In the genomic region with DNA sequence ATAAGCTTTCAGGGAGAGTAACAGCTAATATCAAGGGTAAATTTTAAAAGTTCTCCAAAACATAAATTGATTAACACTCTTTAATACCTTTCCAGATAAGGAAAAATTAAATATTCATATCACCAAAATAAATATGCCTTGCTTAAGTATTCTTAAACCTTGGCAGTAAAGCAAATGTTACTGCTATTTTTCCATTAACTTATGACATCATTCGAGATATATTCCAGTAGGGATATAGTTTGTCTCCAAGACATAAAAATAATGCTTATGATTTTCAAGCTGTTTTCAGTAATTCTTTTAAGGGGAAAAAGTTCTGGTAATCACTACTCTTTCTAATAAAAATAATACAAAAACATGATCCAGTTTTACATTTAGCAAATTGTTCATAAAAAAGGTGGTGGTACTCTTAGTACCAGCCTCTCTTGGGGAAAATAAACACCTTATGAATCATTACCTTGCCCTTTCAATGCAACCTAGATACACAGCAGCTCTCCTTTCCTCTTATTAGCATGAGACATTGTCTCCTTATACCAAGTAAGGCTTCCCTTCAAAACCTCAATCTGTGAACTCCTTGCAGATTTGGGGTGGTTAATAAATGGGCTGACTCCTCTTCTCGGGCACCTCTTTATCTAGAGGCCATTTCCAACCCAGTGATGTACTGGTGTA, we compare ENCODE assay signal across 2 cellular contexts.
TF ChIP-seq lines count a peak whose summit lies in the region.

No MANE protein-coding gene starts in this region.

TF ChIP-seq in A549, 52 proteins besides CTCF, POLR2A, EP300 and RAD21 (continued from another document):
- TF ChIP-seq, protein P1, sequence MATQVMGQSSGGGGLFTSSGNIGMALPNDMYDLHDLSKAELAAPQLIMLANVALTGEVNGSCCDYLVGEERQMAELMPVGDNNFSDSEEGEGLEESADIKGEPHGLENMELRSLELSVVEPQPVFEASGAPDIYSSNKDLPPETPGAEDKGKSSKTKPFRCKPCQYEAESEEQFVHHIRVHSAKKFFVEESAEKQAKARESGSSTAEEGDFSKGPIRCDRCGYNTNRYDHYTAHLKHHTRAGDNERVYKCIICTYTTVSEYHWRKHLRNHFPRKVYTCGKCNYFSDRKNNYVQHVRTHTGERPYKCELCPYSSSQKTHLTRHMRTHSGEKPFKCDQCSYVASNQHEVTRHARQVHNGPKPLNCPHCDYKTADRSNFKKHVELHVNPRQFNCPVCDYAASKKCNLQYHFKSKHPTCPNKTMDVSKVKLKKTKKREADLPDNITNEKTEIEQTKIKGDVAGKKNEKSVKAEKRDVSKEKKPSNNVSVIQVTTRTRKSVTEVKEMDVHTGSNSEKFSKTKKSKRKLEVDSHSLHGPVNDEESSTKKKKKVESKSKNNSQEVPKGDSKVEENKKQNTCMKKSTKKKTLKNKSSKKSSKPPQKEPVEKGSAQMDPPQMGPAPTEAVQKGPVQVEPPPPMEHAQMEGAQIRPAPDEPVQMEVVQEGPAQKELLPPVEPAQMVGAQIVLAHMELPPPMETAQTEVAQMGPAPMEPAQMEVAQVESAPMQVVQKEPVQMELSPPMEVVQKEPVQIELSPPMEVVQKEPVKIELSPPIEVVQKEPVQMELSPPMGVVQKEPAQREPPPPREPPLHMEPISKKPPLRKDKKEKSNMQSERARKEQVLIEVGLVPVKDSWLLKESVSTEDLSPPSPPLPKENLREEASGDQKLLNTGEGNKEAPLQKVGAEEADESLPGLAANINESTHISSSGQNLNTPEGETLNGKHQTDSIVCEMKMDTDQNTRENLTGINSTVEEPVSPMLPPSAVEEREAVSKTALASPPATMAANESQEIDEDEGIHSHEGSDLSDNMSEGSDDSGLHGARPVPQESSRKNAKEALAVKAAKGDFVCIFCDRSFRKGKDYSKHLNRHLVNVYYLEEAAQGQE (IDR thresholded peaks at IDR 0.05): no peak
- TF ChIP-seq USF2 (IDR thresholded peaks at IDR 0.05) (no peak), KDM1A (IDR thresholded peaks at IDR 0.05; ENCODE audit: low read depth) (no peak), RCOR1 (IDR thresholded peaks at IDR 0.05; ENCODE audit: low read depth, low read length) (no peak), ZC3H11A (IDR thresholded peaks at IDR 0.05) (no peak), SMC3 (IDR thresholded peaks at IDR 0.05) (no peak), ZFP36 (IDR thresholded peaks at IDR 0.05; ENCODE audit: borderline replicate concordance, partially characterized antibody) (no peak), KDM5A (IDR thresholded peaks at IDR 0.05) (no peak), ESRRA (IDR thresholded peaks at IDR 0.05; ENCODE audit: borderline replicate concordance, low read length) (no peak), FOXS1 (CRISPR knock-in tag; IDR thresholded peaks at IDR 0.05) (no peak)
- TF ChIP-seq, protein P2, sequence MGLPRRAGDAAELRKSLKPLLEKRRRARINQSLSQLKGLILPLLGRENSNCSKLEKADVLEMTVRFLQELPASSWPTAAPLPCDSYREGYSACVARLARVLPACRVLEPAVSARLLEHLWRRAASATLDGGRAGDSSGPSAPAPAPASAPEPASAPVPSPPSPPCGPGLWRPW (IDR thresholded peaks at IDR 0.05): no peak

TF ChIP-seq in HEK293, 187 proteins besides CTCF, POLR2A, EP300 and RAD21 (continued from another document):
- no peak; the same call in 1 of the 2 replicates for TF ChIP-seq PRDM6 (tag by site-specific recombination; IDR thresholded peaks at IDR 0.05)
